In genomic region chrX:71096702-71097032, GRCh38 we compare ENCODE assay signal across 9 cellular contexts. TPM values are rescaled to one million over a fixed set of nuclear protein-coding genes. Genes with fewer than 3 reads are reported as not detected.
A peak's percentile ranks its signal among the peaks of the same experiment; 100 is the strongest.
DNase-seq lines count a peak whose midpoint lies in the region; ATAC-seq, FAIRE-seq and TF ChIP-seq lines count a peak whose summit lies in the region.
"Had no signal": no experiment of that assay in that cellular context is flagged by ENCODE, and none has a peak within 500 bp of the region (broad histone marks: within the 10 kb centered on the region; RNA-seq: fewer than 3 reads in every experiment).

No MANE protein-coding gene starts in this region.

- H3K4me3 ChIP-seq in GM12878: peak overlapping the region; percentile 64
- H3K4me3 ChIP-seq in lower leg skin (ENCODE audit: low read depth, poor library complexity, severe bottlenecking): peak overlapping the region; percentile 15
- H3K4me3 ChIP-seq in thyroid gland (replicated peaks in 1 of 3): peak overlapping the region; percentile 23 to 43 (median 26)

- peak; percentile 59 for DNase-seq in activated CD4-positive, alpha-beta T cell treated with anti-CD3 and anti-CD28 coated beads, Interleukin-2, amount 10 ng/mL, durations not matched to agents 24 days and 14 days
- no peak for DNase-seq in activated CD4-positive, alpha-beta T cell treated with anti-CD3 and anti-CD28 coated beads for 1 hour
- DNase-seq in GM12878 (ENCODE audit: low read depth, low spot score): no peak
- no peak for DNase-seq in lower leg skin (ENCODE audit: low spot score in 2 of 2)
- DNase-seq in thyroid gland: no peak
- no peak for DNase-seq in kidney glomerular epithelial cell (lab: John Stamatoyannopoulos, UW)

- TF ChIP-seq POLR2A in GM12878 (IDR thresholded peaks at IDR 0.05; ENCODE audit: low read depth, low read length) (no peak), lower leg skin (IDR thresholded peaks at IDR 0.05) (no peak), thyroid gland (IDR thresholded peaks at IDR 0.05) (no peak)

- H3K36me3 ChIP-seq in GM12878 (ENCODE audit: control insufficient read depth in 2 of 2, insufficient read depth in 2 of 2, low read length in 1 of 2): no peaks in the 10 kb centered on the region
- no peaks in the 10 kb centered on the region for H3K36me3 ChIP-seq in thyroid gland

- CTCF ChIA-PET in GM12878 (lab: Yijun Ruan, JAX): interaction anchor here (1.7 to 2.3 kb wide), 3 partner anchors 15 to 32 kb away, joined by 9 to 22 read pairs (median 10); partner anchors contain the start of genes IL2RG and MED12

- peak overlapping the region; percentile 81; the same call in 1 of the 2 replicates for H2AFZ ChIP-seq in GM12878 (ENCODE audit: control insufficient read depth, low read depth, low read length)

- peak overlapping the region; percentile 62; the same call in 1 of the 2 replicates for H3K9ac ChIP-seq in GM12878 (ENCODE audit: control insufficient read depth, insufficient read depth, low read length)

- no peaks in the 10 kb centered on the region for H3K4me1 ChIP-seq in GM12878 (ENCODE audit: control insufficient read depth, insufficient read depth, low read length)
- H3K4me1 ChIP-seq in thyroid gland: peaks cover 0 to 5% of the 10 kb centered on the region in 2 donors

- peaks cover 2% of the 10 kb centered on the region for H3K36me3 Mint-ChIP-seq in activated CD4-positive, alpha-beta T cell treated with anti-CD3 and anti-CD28 coated beads, Interleukin-2, amount 10 ng/mL, durations not matched to agents 24 days and 14 days (ENCODE audit: low read depth)

- in situ Hi-C loops in GM12878 (cut with MboI): no loop called here

- H3K9me3 ChIP-seq in GM12878 (replicated peaks; ENCODE audit: control insufficient read depth, insufficient read depth, low read length): no peaks in the 10 kb centered on the region
- H3K9me3 ChIP-seq in thyroid gland: no peaks in the 10 kb centered on the region

- H3K27me3 Mint-ChIP-seq in activated CD4-positive, alpha-beta T cell treated with anti-CD3 and anti-CD28 coated beads, Interleukin-2, amount 10 ng/mL, durations not matched to agents 24 days and 14 days: no peaks in the 10 kb centered on the region

- FAIRE-seq in GM12878 (lab: Jason Lieb, UNC): no peak

- H3K79me2 ChIP-seq in GM12878 (ENCODE audit: control insufficient read depth, insufficient read depth, low read length): no peaks in the 10 kb centered on the region

- no TSS peak for BruUV-seq in GM12878 (replicated peaks; lab: Mats Ljungman, UMichigan)

- no peak for TF ChIP-seq RAD21 in GM12878 (IDR thresholded peaks at IDR 0.05; ENCODE audit: insufficient read depth, low read depth, low read length)

- ATAC-seq in GM12878: no peak
- ATAC-seq in GM19328 (IDR thresholded peaks at IDR 0.05; ENCODE audit: unreplicated experiment): no peak
- ATAC-seq in HG02763 (IDR thresholded peaks at IDR 0.05; ENCODE audit: unreplicated experiment): no peak

- no peak overlapping the region for H3K27ac ChIP-seq in GM12878 (ENCODE audit: control insufficient read depth, insufficient read depth)
- no peak overlapping the region for H3K27ac ChIP-seq in thyroid gland

- H3K4me1 Mint-ChIP-seq in activated CD4-positive, alpha-beta T cell treated with anti-CD3 and anti-CD28 coated beads, Interleukin-2, amount 10 ng/mL, durations not matched to agents 24 days and 14 days: peaks cover 30% of the 10 kb centered on the region

- H3K4me3 Mint-ChIP-seq in activated CD4-positive, alpha-beta T cell treated with anti-CD3 and anti-CD28 coated beads, Interleukin-2, amount 10 ng/mL, durations not matched to agents 24 days and 14 days: peak overlapping the region; percentile 89

- no peaks in the 10 kb centered on the region for H4K20me1 ChIP-seq in GM12878 (ENCODE audit: control insufficient read depth, insufficient read depth)

- SMC1A ChIA-PET in GM12878 (lab: Charles Lee; ENCODE audit: uncharacterized antibody, unreplicated experiment): interaction anchor here (1.2 to 2.7 kb wide), 3 partner anchors 21 to 83 kb away, joined by 5 to 10 read pairs (median 7); partner anchors contain the start of gene MED12

- H3K27me3 ChIP-seq in GM12878 (replicated peaks in 1 of 2; ENCODE audit: control insufficient read depth in 2 of 2, insufficient read depth in 2 of 2, low read length in 1 of 2): no peaks in the 10 kb centered on the region
- no peaks in the 10 kb centered on the region for H3K27me3 ChIP-seq in thyroid gland

- no peak for TF ChIP-seq EP300 in GM12878 (IDR thresholded peaks at IDR 0.05; ENCODE audit: borderline replicate concordance in 1 of 2, control insufficient read depth in 1 of 2, low read depth in 2 of 2, low read length in 2 of 2)

- 35% methylated on average over 15 of the region's 15 CpGs for WGBS in GM12878 (ENCODE audit: insufficient coverage, insufficient replicate concordance, low lambda C conversion rate, missing lambda C conversion rate)
- WGBS in lower leg skin, 2 donors: 0 to 38% methylated on average over 10 to 11 of the region's 15 CpGs
- 13 to 20% methylated on average over 1 to 4 of the region's 15 CpGs for WGBS in thyroid gland, 2 donors

- no peak overlapping the region for H3K27ac Mint-ChIP-seq in activated CD4-positive, alpha-beta T cell treated with anti-CD3 and anti-CD28 coated beads, Interleukin-2, amount 10 ng/mL, durations not matched to agents 24 days and 14 days

- intact Hi-C loops in activated CD4-positive, alpha-beta T cell treated with anti-CD3 and anti-CD28 coated beads, Interleukin-2, amount 10 ng/mL, durations not matched to agents 24 days and 14 days (cut with micrococcal nuclease): loop anchor here (2.0 kb wide), 1 partner anchor 14 kb away; the partner anchor contains the start of gene IL2RG
- intact Hi-C loops in GM12878 (cut with micrococcal nuclease; ENCODE audit: unreplicated experiment): loop anchor here (10.0 kb wide), 1 partner anchor 188 kb away; the partner anchor contains the start of gene NONO
- intact Hi-C loops in lower leg skin (cut with DNase I; ENCODE audit: low total_unique reads): no loop called here
- intact Hi-C loops in thyroid gland (cut with DNase I): no loop called here

- POLR2A ChIA-PET in GM12878 (lab: Charles Lee): interaction anchor here (1.1 to 1.3 kb wide), 2 partner anchors 15 to 85 kb away, joined by 3 to 4 read pairs; partner anchors contain the start of gene IL2RG

- TF ChIP-seq CTCF in GM12878 (IDR thresholded peaks at IDR 0.05 in 2 of 3, conservative IDR thresholded peaks at IDR 0.05 in 1 of 3; ENCODE audit: control insufficient read depth in 2 of 3, extremely low read depth in 1 of 3, insufficient read depth in 1 of 3, low read depth in 3 of 3, low read length in 3 of 3): no peak
- TF ChIP-seq CTCF in lower leg skin (IDR thresholded peaks at IDR 0.05): no peak
- TF ChIP-seq CTCF in thyroid gland (IDR thresholded peaks at IDR 0.05): no peak

- RAD21 ChIA-PET in GM12878 (lab: Charles Lee; ENCODE audit: unreplicated experiment): interaction anchor here (0.6 to 2.4 kb wide), 4 partner anchors 15 to 187 kb away, joined by 5 to 10 read pairs (median 6); partner anchors contain the start of genes IL2RG and NONO

- H3K9me3 Mint-ChIP-seq in activated CD4-positive, alpha-beta T cell treated with anti-CD3 and anti-CD28 coated beads, Interleukin-2, amount 10 ng/mL, durations not matched to agents 24 days and 14 days: no peaks in the 10 kb centered on the region

- peak overlapping the region; percentile 79 for H3K4me2 ChIP-seq in GM12878 (ENCODE audit: control insufficient read depth, insufficient read depth)

RNA-seq across cellular contexts. Expression of gene FOXO4, which starts 1.0 kb away (rescaled TPM):
- total RNA-seq in activated CD4-positive, alpha-beta T cell treated with anti-CD3 and anti-CD28 coated beads, Interleukin-2, amount 10 ng/mL, durations not matched to agents 24 days and 14 days: 9.4 and 9.8 TPM in 2 replicates
- total RNA-seq in GM12878 (2013; cell fraction: nucleolus; rRNA removed): 3.5 and 4.2 TPM in 2 replicates
- total RNA-seq in GM12878 (2014; rRNA removed) (2.7 and 2.8 TPM in 2 replicates), GM12878 (2014; rRNA removed; fragmentation: Illumina TruSeq; extraction: Trizol) (1.9 and 2.4 TPM in 2 replicates), GM12878 (2021) (6.9 and 8.1 TPM in 2 replicates), lower leg skin (10 to 100 TPM; 17.7 to 29.9 (median 23.3) TPM), thyroid gland (10 to 100 TPM; 14.9 to 18.8 (median 16.9) TPM)
- 2.8 TPM for polyA plus RNA-seq in GM12878 (2011; ENCODE audit: low read depth)
- polyA plus RNA-seq in GM12878 (2011; rRNA removed) (2.0 and 3.3 TPM in 2 replicates), GM12878 (2014; fragmentation: Illumina TruSeq; extraction: Trizol) (1.1 and 2.9 TPM in 2 replicates), GM12878 (2014; fragmentation: Nextera tagmentation; extraction: Ambion mirVana) (under 1 TPM; 0.05 to 0.11 TPM), GM12878 (2014; rRNA removed) (3.2 and 3.4 TPM in 2 replicates), GM12878 (2016; fragmentation: Nextera tagmentation; extraction: Ambion mirVana) (1 to 10 TPM in 1 of 2 experiments, under 1 TPM in 1; 0.97 to 1.2 TPM)
- 3.9 and 4.4 TPM in 2 replicates for polyA plus RNA-seq in GM12878 (2011; cell fraction: cytosol; rRNA removed)
- 8.0 and 8.2 TPM in 2 replicates for polyA plus RNA-seq in GM12878 (2011; cell fraction: nucleus; rRNA removed)
- 4.9 and 5.6 TPM in 2 replicates for polyA plus RNA-seq in GM12878 (2012)
- 1.6 and 3.6 TPM in 2 replicates for polyA minus RNA-seq in GM12878 (2011; rRNA and poly(A)+ RNA removed)
- 1.4 and 2.4 TPM in 2 replicates for polyA minus RNA-seq in GM12878 (2011; cell fraction: cytosol; rRNA and poly(A)+ RNA removed)
- 0.97 and 1.1 TPM in 2 replicates for polyA minus RNA-seq in GM12878 (2011; cell fraction: nucleus; rRNA and poly(A)+ RNA removed)

RNA-seq across cellular contexts. Expression of gene CXorf65, which starts 9.9 kb away (rescaled TPM):
- total RNA-seq in activated CD4-positive, alpha-beta T cell treated with anti-CD3 and anti-CD28 coated beads, Interleukin-2, amount 10 ng/mL, durations not matched to agents 24 days and 14 days: 17.9 and 24.9 TPM in 2 replicates
- total RNA-seq in GM12878 (2013; cell fraction: nucleolus; rRNA removed): 11.1 and 15.9 TPM in 2 replicates
- 0.54 and 2.3 TPM in 2 replicates for total RNA-seq in GM12878 (2014; rRNA removed)
- 2.5 and 4.0 TPM in 2 replicates for total RNA-seq in GM12878 (2014; rRNA removed; fragmentation: Illumina TruSeq; extraction: Trizol)
- 4.0 and 4.8 TPM in 2 replicates for total RNA-seq in GM12878 (2021)
- polyA plus RNA-seq in GM12878 (2011; ENCODE audit: low read depth): 2.0 TPM
- polyA plus RNA-seq in GM12878 (2011; rRNA removed): 4.8 and 9.0 TPM in 2 replicates
- 0.77 and 4.0 TPM in 2 replicates for polyA plus RNA-seq in GM12878 (2011; cell fraction: cytosol; rRNA removed)
- 35.1 and 37.9 TPM in 2 replicates for polyA plus RNA-seq in GM12878 (2011; cell fraction: nucleus; rRNA removed)
- polyA plus RNA-seq in GM12878 (2012): 4.1 and 6.2 TPM in 2 replicates
- polyA plus RNA-seq in GM12878 (2014; fragmentation: Illumina TruSeq; extraction: Trizol): 2.1 and 27.5 TPM in 2 replicates
- 1 to 10 TPM; 2.1 to 2.8 TPM for polyA plus RNA-seq in GM12878 (2014; fragmentation: Nextera tagmentation; extraction: Ambion mirVana)
- polyA plus RNA-seq in GM12878 (2014; rRNA removed): 1.8 and 2.7 TPM in 2 replicates
- 1 to 10 TPM in 1 of 2 experiments, under 1 TPM in 1; 0.82 to 2.4 TPM for polyA plus RNA-seq in GM12878 (2016; fragmentation: Nextera tagmentation; extraction: Ambion mirVana)
- polyA minus RNA-seq in GM12878 (2011; rRNA and poly(A)+ RNA removed): 10.9 and 14.8 TPM in 2 replicates
- polyA minus RNA-seq in GM12878 (2011; cell fraction: cytosol; rRNA and poly(A)+ RNA removed): not detected in 2 replicates
- polyA minus RNA-seq in GM12878 (2011; cell fraction: nucleus; rRNA and poly(A)+ RNA removed): 18.4 and 25.0 TPM in 2 replicates
- total RNA-seq in lower leg skin: 1 to 10 TPM in 1 of 4 donors, not detected in 3; 1.9 TPM
- total RNA-seq in thyroid gland: not detected
- total RNA-seq: dermis microvascular lymphatic vessel endothelial cell had no signal

RNA-seq across cellular contexts. Expression of gene IL2RG, which starts 14.7 kb away (rescaled TPM):
- 337 and 348 TPM in 2 replicates for total RNA-seq in activated CD4-positive, alpha-beta T cell treated with anti-CD3 and anti-CD28 coated beads, Interleukin-2, amount 10 ng/mL, durations not matched to agents 24 days and 14 days
- 246 and 297 TPM in 2 replicates for total RNA-seq in GM12878 (2013; cell fraction: nucleolus; rRNA removed)
- total RNA-seq in GM12878 (2014; rRNA removed) (58.6 and 63.9 TPM in 2 replicates), GM12878 (2014; rRNA removed; fragmentation: Illumina TruSeq; extraction: Trizol) (79.4 and 89.8 TPM in 2 replicates), GM12878 (2021) (155 and 159 TPM in 2 replicates), lower leg skin (10 to 100 TPM in 2 of 4 donors, 1 to 10 TPM in 2; 7.0 to 19.8 (median 10.6) TPM), thyroid gland (10 to 100 TPM in 1 of 4 donors, 1 to 10 TPM in 3; 2.1 to 14.8 (median 4.8) TPM)
- 226 TPM for polyA plus RNA-seq in GM12878 (2011; ENCODE audit: low read depth)
- polyA plus RNA-seq in GM12878 (2011; rRNA removed) (523 and 686 TPM in 2 replicates), GM12878 (2014; fragmentation: Illumina TruSeq; extraction: Trizol) (485 TPM in 2 replicates), GM12878 (2014; fragmentation: Nextera tagmentation; extraction: Ambion mirVana) (100 to 1,000 TPM; 135 to 138 TPM), GM12878 (2014; rRNA removed) (189 and 207 TPM in 2 replicates), GM12878 (2016; fragmentation: Nextera tagmentation; extraction: Ambion mirVana) (100 to 1,000 TPM; 236 to 269 TPM)
- 1,216 and 1,425 TPM in 2 replicates for polyA plus RNA-seq in GM12878 (2011; cell fraction: cytosol; rRNA removed)
- polyA plus RNA-seq in GM12878 (2011; cell fraction: nucleus; rRNA removed): 357 and 510 TPM in 2 replicates
- polyA plus RNA-seq in GM12878 (2012): 212 and 286 TPM in 2 replicates
- polyA minus RNA-seq in GM12878 (2011; rRNA and poly(A)+ RNA removed): 484 and 716 TPM in 2 replicates
- 108 and 119 TPM in 2 replicates for polyA minus RNA-seq in GM12878 (2011; cell fraction: cytosol; rRNA and poly(A)+ RNA removed)
- polyA minus RNA-seq in GM12878 (2011; cell fraction: nucleus; rRNA and poly(A)+ RNA removed): 133 and 149 TPM in 2 replicates

RNA-seq across cellular contexts. Expression of gene MED12, which starts 21.7 kb away (rescaled TPM):
- total RNA-seq in activated CD4-positive, alpha-beta T cell treated with anti-CD3 and anti-CD28 coated beads, Interleukin-2, amount 10 ng/mL, durations not matched to agents 24 days and 14 days: 61.0 and 65.9 TPM in 2 replicates
- total RNA-seq in GM12878 (2013; cell fraction: nucleolus; rRNA removed): 95.7 and 99.0 TPM in 2 replicates
- total RNA-seq in GM12878 (2014; rRNA removed) (14.8 and 20.3 TPM in 2 replicates), GM12878 (2014; rRNA removed; fragmentation: Illumina TruSeq; extraction: Trizol) (5.7 and 5.9 TPM in 2 replicates), GM12878 (2021) (28.5 and 28.8 TPM in 2 replicates), lower leg skin (10 to 100 TPM; 27.3 to 42.9 (median 31.7) TPM), thyroid gland (10 to 100 TPM; 31.3 to 50.5 (median 42.9) TPM)
- polyA plus RNA-seq in GM12878 (2011; ENCODE audit: low read depth): 19.3 TPM
- polyA plus RNA-seq in GM12878 (2011; rRNA removed) (4.9 and 13.0 TPM in 2 replicates), GM12878 (2014; fragmentation: Illumina TruSeq; extraction: Trizol) (18.3 and 18.9 TPM in 2 replicates), GM12878 (2014; fragmentation: Nextera tagmentation; extraction: Ambion mirVana) (1 to 10 TPM in 1 of 2 experiments, under 1 TPM in 1; 0.68 to 1.7 TPM), GM12878 (2014; rRNA removed) (13.5 and 15.2 TPM in 2 replicates), GM12878 (2016; fragmentation: Nextera tagmentation; extraction: Ambion mirVana) (10 to 100 TPM; 13.9 to 14.0 TPM)
- polyA plus RNA-seq in GM12878 (2011; cell fraction: cytosol; rRNA removed): 12.9 and 18.1 TPM in 2 replicates
- polyA plus RNA-seq in GM12878 (2011; cell fraction: nucleus; rRNA removed): 125 and 131 TPM in 2 replicates
- polyA plus RNA-seq in GM12878 (2012): 21.2 and 24.5 TPM in 2 replicates
- 41.0 and 75.2 TPM in 2 replicates for polyA minus RNA-seq in GM12878 (2011; rRNA and poly(A)+ RNA removed)
- 23.8 and 31.8 TPM in 2 replicates for polyA minus RNA-seq in GM12878 (2011; cell fraction: cytosol; rRNA and poly(A)+ RNA removed)
- 61.7 and 72.0 TPM in 2 replicates for polyA minus RNA-seq in GM12878 (2011; cell fraction: nucleus; rRNA and poly(A)+ RNA removed)

RNA-seq across cellular contexts. Expression of gene SNX12, which starts 28.5 kb away (rescaled TPM):
- total RNA-seq in activated CD4-positive, alpha-beta T cell treated with anti-CD3 and anti-CD28 coated beads, Interleukin-2, amount 10 ng/mL, durations not matched to agents 24 days and 14 days: 56.0 and 57.1 TPM in 2 replicates
- total RNA-seq in GM12878 (2013; cell fraction: nucleolus; rRNA removed): 13.3 and 15.4 TPM in 2 replicates
- 36.8 and 43.4 TPM in 2 replicates for total RNA-seq in GM12878 (2014; rRNA removed)
- 29.6 and 31.6 TPM in 2 replicates for total RNA-seq in GM12878 (2014; rRNA removed; fragmentation: Illumina TruSeq; extraction: Trizol)
- 47.7 and 50.4 TPM in 2 replicates for total RNA-seq in GM12878 (2021)
- 20.5 TPM for polyA plus RNA-seq in GM12878 (2011; ENCODE audit: low read depth)
- polyA plus RNA-seq in GM12878 (2011; rRNA removed): 48.2 and 48.4 TPM in 2 replicates
- polyA plus RNA-seq in GM12878 (2011; cell fraction: cytosol; rRNA removed): 44.8 and 46.7 TPM in 2 replicates
- polyA plus RNA-seq in GM12878 (2011; cell fraction: nucleus; rRNA removed): 14.7 and 16.3 TPM in 2 replicates
- 24.9 and 25.4 TPM in 2 replicates for polyA plus RNA-seq in GM12878 (2012)
- polyA plus RNA-seq in GM12878 (2014; fragmentation: Illumina TruSeq; extraction: Trizol): 31.4 and 38.3 TPM in 2 replicates
- polyA plus RNA-seq in GM12878 (2014; fragmentation: Nextera tagmentation; extraction: Ambion mirVana): 10 to 100 TPM; 13.5 to 22.6 TPM
- 40.0 and 40.6 TPM in 2 replicates for polyA plus RNA-seq in GM12878 (2014; rRNA removed)
- polyA plus RNA-seq in GM12878 (2016; fragmentation: Nextera tagmentation; extraction: Ambion mirVana): 1 to 10 TPM; 4.4 TPM
- polyA minus RNA-seq in GM12878 (2011; rRNA and poly(A)+ RNA removed): 26.0 and 39.9 TPM in 2 replicates
- polyA minus RNA-seq in GM12878 (2011; cell fraction: cytosol; rRNA and poly(A)+ RNA removed): 14.7 and 15.8 TPM in 2 replicates
- polyA minus RNA-seq in GM12878 (2011; cell fraction: nucleus; rRNA and poly(A)+ RNA removed): 4.6 and 10.0 TPM in 2 replicates
- total RNA-seq in lower leg skin: 100 to 1,000 TPM in 1 of 4 donors, 10 to 100 TPM in 3; 55.0 to 102 (median 70.4) TPM
- total RNA-seq in thyroid gland: 10 to 100 TPM; 45.0 to 65.7 (median 51.7) TPM

Comparison
In these comparisons a context has a peak if more than half of its experiments do, and no peak if none do; other contexts are left out.
1. intact Hi-C loops: an anchor here in activated CD4-positive, alpha-beta T cell treated with anti-CD3 and anti-CD28 coated beads, Interleukin-2, amount 10 ng/mL, durations not matched to agents 24 days and 14 days (2.0 kb wide) and GM12878 (10.0 kb wide); none called in lower leg skin and thyroid gland.